ENCODE assay signal across 15 cellular contexts in genomic region chr11:113859665-113860064, GRCh38. TPM values are rescaled to one million over a fixed set of nuclear protein-coding genes. Genes with fewer than 3 reads are reported as not detected.
A peak's percentile ranks its signal among the peaks of the same experiment; 100 is the strongest.
DNase-seq lines count a peak whose midpoint lies in the region; ATAC-seq and FAIRE-seq lines count a peak whose summit lies in the region.
"Had no signal": no experiment of that assay in that cellular context is flagged by ENCODE, and none has a peak within 500 bp of the region (broad histone marks: within the 10 kb centered on the region; RNA-seq: fewer than 3 reads in every experiment).

No MANE protein-coding gene starts in this region.

- peaks cover 5% of the 10 kb centered on the region; the same call in 1 of the 2 replicates for H4K20me1 ChIP-seq in BLaER1

- H3K9ac ChIP-seq in BLaER1, result no peak overlapping the region

- H3K9me3 ChIP-seq in BLaER1, result no peaks in the 10 kb centered on the region
- H3K9me3 ChIP-seq in naive thymus-derived CD4-positive, alpha-beta T cell (ENCODE audit: control insufficient read depth in 2 of 3, low read length in 3 of 3), result no peaks in the 10 kb centered on the region
- H3K9me3 ChIP-seq: psoas muscle had no signal

- H3K27ac ChIP-seq in BLaER1, result no peak overlapping the region
- H3K27ac ChIP-seq in naive thymus-derived CD4-positive, alpha-beta T cell (ENCODE audit: low read depth, low read length), result no peak overlapping the region
- H3K27ac ChIP-seq: psoas muscle had no signal

- H3K4me3 Mint-ChIP-seq in T-helper 1 cell treated with Interleukin-12 subunit alpha and Interleukin-12 subunit beta and Interleukin-4 antibody, amounts not matched to agents 30 μg/mL and 1 μg/mL, for 36 hours, result peak overlapping the region; percentile 63
- peak overlapping the region in 3 of 10 donors; percentile 19 to 74 (median 44) for H3K4me3 Mint-ChIP-seq in naive thymus-derived CD4-positive, alpha-beta T cell
- H3K4me3 Mint-ChIP-seq: CD14-positive monocyte had no signal

- 0 out of 2 replicates have a peak overlapping the region, but pooled peaks have one; percentile 18 for H3K4me2 ChIP-seq in BLaER1

- H3K27me3 ChIP-seq in BLaER1, result no peaks in the 10 kb centered on the region
- H3K27me3 ChIP-seq in naive thymus-derived CD4-positive, alpha-beta T cell (ENCODE audit: control insufficient read depth in 2 of 2, insufficient read depth in 2 of 2, low read length in 2 of 2), result no peaks in the 10 kb centered on the region

- peaks cover 16% of the 10 kb centered on the region for H3K4me1 ChIP-seq in BLaER1
- peaks cover 0 to 25% of the 10 kb centered on the region in 2 donors for H3K4me1 ChIP-seq in naive thymus-derived CD4-positive, alpha-beta T cell (ENCODE audit: control insufficient read depth in 2 of 2, insufficient read depth in 2 of 2, low read length in 2 of 2)

- H3K36me3 Mint-ChIP-seq in T-helper 1 cell treated with Interleukin-12 subunit alpha and Interleukin-12 subunit beta and Interleukin-4 antibody, amounts not matched to agents 30 μg/mL and 1 μg/mL, for 36 hours (ENCODE audit: low read depth), result peaks cover 24% of the 10 kb centered on the region
- H3K36me3 Mint-ChIP-seq in naive thymus-derived CD4-positive, alpha-beta T cell, result peaks cover 0 to 16% (median 6%) of the 10 kb centered on the region in 5 donors

- H3K4me1 Mint-ChIP-seq in T-helper 1 cell treated with Interleukin-12 subunit alpha and Interleukin-12 subunit beta and Interleukin-4 antibody, amounts not matched to agents 30 μg/mL and 1 μg/mL, for 36 hours (ENCODE audit: low read depth), result peaks cover 28% of the 10 kb centered on the region
- peaks cover 11 to 41% (median 20%) of the 10 kb centered on the region in 7 donors for H3K4me1 Mint-ChIP-seq in naive thymus-derived CD4-positive, alpha-beta T cell
- H3K4me1 Mint-ChIP-seq: CD14-positive monocyte had no signal

- peak overlapping the region; percentile 86 for H3K27ac Mint-ChIP-seq in T-helper 1 cell treated with Interleukin-12 subunit alpha and Interleukin-12 subunit beta and Interleukin-4 antibody, amounts not matched to agents 30 μg/mL and 1 μg/mL, for 36 hours
- peak overlapping the region in 4 of 9 donors; percentile 32 to 88 (median 54) for H3K27ac Mint-ChIP-seq in naive thymus-derived CD4-positive, alpha-beta T cell

- no peak for DNase-seq in GM19239 (ENCODE audit: insufficient read length, low spot score)
- DNase-seq in iPS-NIHi7 (ENCODE audit: extremely low spot score), result peak; percentile 31
- no peak for DNase-seq in cortex of kidney (lab: John Stamatoyannopoulos, UW)
- DNase-seq in naive thymus-derived CD4-positive, alpha-beta T cell, result no peak
- DNase-seq in stimulated activated CD4-positive, alpha-beta T cell treated with anti-CD3 and anti-CD28 coated beads, Interleukin-2, amount 100 ng/mL, for 24 hours, result no peak
- DNase-seq: amniotic stem cell; psoas muscle; stimulated activated CD4-positive, alpha-beta T cell treated with anti-CD3 and anti-CD28 coated beads, Interleukin-1b, Interleukin-23, amount 100 ng/mL, for 48 hours; stimulated activated naive CD8-positive, alpha-beta T cell treated with anti-CD3 and anti-CD28 coated beads, Interleukin-15, Interleukin-2, amounts not matched to agents 100 U/mL and 50 U/mL, for 24 hours had no signal

- intact Hi-C loops in naive thymus-derived CD4-positive, alpha-beta T cell (cut with micrococcal nuclease), result loop anchor here in 1 of 2 donors (5.0 kb wide), 1 partner anchor 47 kb away; no protein-coding TSS in a partner anchor

- H3K4me3 ChIP-seq in BLaER1, result no peak overlapping the region
- H3K4me3 ChIP-seq in naive thymus-derived CD4-positive, alpha-beta T cell (ENCODE audit: low read length), result no peak overlapping the region
- H3K4me3 ChIP-seq: psoas muscle had no signal

- POLR2A ChIA-PET in naive thymus-derived CD4-positive, alpha-beta T cell (lab: Charles Lee), result no interaction called here

- no peaks in the 10 kb centered on the region for H3K9me3 Mint-ChIP-seq in T-helper 1 cell treated with Interleukin-12 subunit alpha and Interleukin-12 subunit beta and Interleukin-4 antibody, amounts not matched to agents 30 μg/mL and 1 μg/mL, for 36 hours
- H3K9me3 Mint-ChIP-seq in naive thymus-derived CD4-positive, alpha-beta T cell, result no peaks in the 10 kb centered on the region

- no peak for ATAC-seq in naive thymus-derived CD4-positive, alpha-beta T cell
- no peak for ATAC-seq in GM18858 (IDR thresholded peaks at IDR 0.05; ENCODE audit: unreplicated experiment)
- ATAC-seq: psoas muscle; stimulated activated naive CD8-positive, alpha-beta T cell treated with anti-CD3 and anti-CD28 coated beads, Interleukin-15, Interleukin-2, amounts not matched to agents 100 U/mL and 50 U/mL, for 24 hours had no signal

- CTCF ChIA-PET in naive thymus-derived CD4-positive, alpha-beta T cell (lab: Charles Lee), result interaction anchor here (0.6 kb wide), 1 partner anchor 403 kb away, joined by 3 read pairs; no protein-coding TSS in a partner anchor

- H3K27me3 Mint-ChIP-seq in T-helper 1 cell treated with Interleukin-12 subunit alpha and Interleukin-12 subunit beta and Interleukin-4 antibody, amounts not matched to agents 30 μg/mL and 1 μg/mL, for 36 hours (ENCODE audit: low read depth), result no peaks in the 10 kb centered on the region
- H3K27me3 Mint-ChIP-seq in naive thymus-derived CD4-positive, alpha-beta T cell, result no peaks in the 10 kb centered on the region

- peaks cover 6% of the 10 kb centered on the region for H3K36me3 ChIP-seq in BLaER1
- no peaks in the 10 kb centered on the region for H3K36me3 ChIP-seq in naive thymus-derived CD4-positive, alpha-beta T cell (ENCODE audit: control insufficient read depth in 2 of 3, insufficient read depth in 3 of 3, low read length in 3 of 3)

- FAIRE-seq in GM19239 (lab: Jason Lieb, UNC), result peak; percentile 74

RNA-seq across cellular contexts. Expression of gene USP28, which starts 15.7 kb away (rescaled TPM):
- 10 to 100 TPM; 12.0 to 50.3 (median 19.0) TPM for total RNA-seq in naive thymus-derived CD4-positive, alpha-beta T cell
- 10 to 100 TPM; 14.6 to 25.8 TPM for polyA plus RNA-seq in naive thymus-derived CD4-positive, alpha-beta T cell

RNA-seq across cellular contexts. Expression of gene HTR3B, which starts 44.9 kb away (rescaled TPM):
- not detected for total RNA-seq in naive thymus-derived CD4-positive, alpha-beta T cell
- polyA plus RNA-seq in naive thymus-derived CD4-positive, alpha-beta T cell, result not detected
- total RNA-seq: lung microvascular endothelial cell; psoas muscle; T-helper 2 cell treated with Interferon-gamma antibody and Interleukin-4, amounts not matched to agents 100 ng/mL and 5 ng/mL, for 36 hours had no signal
